19 cellular contexts compared by ENCODE assay signal in the genomic region with DNA sequence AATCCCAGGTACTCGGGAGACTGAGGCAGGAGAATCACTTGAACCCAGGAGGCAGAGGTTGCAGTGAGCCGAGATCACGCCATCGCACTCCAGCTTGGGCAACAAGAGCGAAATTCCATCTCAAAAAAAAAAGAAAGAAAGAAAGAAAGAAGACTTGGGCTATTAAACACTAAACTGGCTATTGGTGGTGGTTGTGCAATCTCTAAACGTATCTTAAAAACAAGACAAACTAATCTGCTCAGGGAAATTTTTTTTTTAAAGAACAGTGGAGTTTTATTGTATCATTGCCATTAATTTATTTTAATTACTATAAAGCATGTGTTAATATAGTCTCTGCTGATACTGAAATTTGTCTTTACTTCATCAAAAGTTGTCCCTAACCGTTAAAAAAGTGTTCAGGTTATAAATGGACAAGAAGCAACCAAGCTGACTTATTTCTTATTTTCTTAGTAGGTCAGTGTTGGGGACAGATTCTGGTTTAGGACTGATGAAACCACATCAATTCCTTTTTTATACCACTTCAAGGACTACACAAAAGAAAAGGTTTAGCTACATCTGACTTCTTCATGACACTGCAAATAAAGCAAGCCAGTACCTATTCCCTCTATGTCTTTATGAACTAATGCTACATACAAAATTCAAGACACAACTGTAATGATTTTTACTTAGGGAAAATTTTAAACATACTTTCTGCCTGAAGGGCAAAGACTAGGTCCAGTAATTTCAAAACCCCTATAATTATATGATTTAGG.
DNase-seq lines count a peak whose midpoint lies in the region; ATAC-seq and TF ChIP-seq lines count a peak whose summit lies in the region.
"Had no signal": no experiment of that assay in that cellular context is flagged by ENCODE, and none has a peak within 500 bp of the region (broad histone marks: within the 10 kb centered on the region; RNA-seq: fewer than 3 reads in every experiment).

No MANE protein-coding gene starts in this region.

- no peaks in the 10 kb centered on the region for H3K27me3 Mint-ChIP-seq in memory B cell

- H3K4me3 Mint-ChIP-seq in memory B cell, result no peak overlapping the region

- DNase-seq in memory B cell (ENCODE audit: low spot score in 2 of 2), result no peak
- no peak for DNase-seq in superior temporal gyrus (ENCODE audit: extremely low spot score)
- no peak for DNase-seq in medulla oblongata (ENCODE audit: extremely low spot score)
- DNase-seq in SHP77 (lab: John Stamatoyannopoulos, UW), result no peak
- DNase-seq: activated CD4-positive, CD25-positive, alpha-beta regulatory T cell; activated effector memory CD4-positive, alpha-beta T cell treated with Interleukin-2 at 50 U/mL for 16 hours; amniotic stem cell; Calu3; GDM1; left colon; NCI-H1417 treated with DMSO at 0.1 percent for 48 hours; NCI-H82; tibial artery had no signal

- H3K4me1 Mint-ChIP-seq in memory B cell, result peaks cover 40% of the 10 kb centered on the region

- peak overlapping the region; percentile 66 for H3K27ac Mint-ChIP-seq in memory B cell

- peaks cover 3% of the 10 kb centered on the region for H3K36me3 Mint-ChIP-seq in memory B cell

- TF ChIP-seq POLR2A in GM18505 (IDR thresholded peaks at IDR 0.05; ENCODE audit: borderline replicate concordance, extremely low read depth, insufficient read depth, insufficient read length), result no peak

- peaks cover 2% of the 10 kb centered on the region for H3K9me3 Mint-ChIP-seq in memory B cell

- ATAC-seq in GM18858 (IDR thresholded peaks at IDR 0.05; ENCODE audit: unreplicated experiment) (peak; percentile 14), GM21447 (IDR thresholded peaks at IDR 0.05; ENCODE audit: unreplicated experiment) (peak; percentile 5), HG03064 (IDR thresholded peaks at IDR 0.05; ENCODE audit: low read depth, unreplicated experiment) (peak; percentile 21), memory B cell (ENCODE audit: low read depth) (no peak), GM18505 (IDR thresholded peaks at IDR 0.05; ENCODE audit: unreplicated experiment) (no peak)
- ATAC-seq: esophagus mucosa, left colon, Panc1 had no signal

Comparison
In these comparisons a context has a peak if more than half of its experiments do, and no peak if none do; other contexts are left out.
1. ATAC-seq: peak in GM18858 (single experiment), GM21447 (single experiment) and HG03064 (single experiment); none in memory B cell (single experiment) and GM18505 (single experiment).